Comparison of ENCODE assay signal across 13 cellular contexts in genomic region chr10:69494626-69495558, GRCh38. TPM values are rescaled to one million over a fixed set of nuclear protein-coding genes. Genes with fewer than 3 reads are reported as not detected.
A peak's percentile ranks its signal among the peaks of the same experiment; 100 is the strongest.
DNase-seq lines count a peak whose midpoint lies in the region; ATAC-seq and TF ChIP-seq lines count a peak whose summit lies in the region.
"Had no signal": no experiment of that assay in that cellular context is flagged by ENCODE, and none has a peak within 500 bp of the region (broad histone marks: within the 10 kb centered on the region; RNA-seq: fewer than 3 reads in every experiment).

No MANE protein-coding gene starts in this region.

- DNase-seq in Ammon's horn (ENCODE audit: low spot score), result peak; percentile 98
- peak; percentile 43 for DNase-seq in left kidney (ENCODE audit: low read depth, low spot score)
- no peak for DNase-seq in kidney glomerular epithelial cell (lab: John Stamatoyannopoulos, UW)
- no peak for DNase-seq in activated CD8-positive, alpha-beta memory T cell treated with anti-CD3 and anti-CD28 coated beads, Interleukin-2, amount 10 ng/mL, durations not matched to agents 7 days and 5 days
- DNase-seq in NCI-H345 treated with DMSO at 0.1 percent for 48 hours (lab: John Stamatoyannopoulos, UW; ENCODE audit: unreplicated experiment), result no peak
- no peak for DNase-seq in NCI-H2227 (lab: John Stamatoyannopoulos, UW; ENCODE audit: unreplicated experiment)
- DNase-seq: NCI-H2081 treated with DMSO at 0.1 percent for 48 hours had no signal

- H3K27me3 Mint-ChIP-seq in brain, result peaks cover 4% of the 10 kb centered on the region
- no peaks in the 10 kb centered on the region for H3K27me3 Mint-ChIP-seq in activated CD8-positive, alpha-beta memory T cell treated with anti-CD3 and anti-CD28 coated beads, Interleukin-2, amount 10 ng/mL, durations not matched to agents 7 days and 5 days

- peak overlapping the region; percentile 84 for H3K27ac ChIP-seq in rectal smooth muscle tissue (ENCODE audit: low read depth, low read length)
- H3K27ac ChIP-seq: KMS-11, tibial artery had no signal

- no peak overlapping the region for H3K9ac ChIP-seq in rectal smooth muscle tissue (ENCODE audit: low read length)
- H3K9ac ChIP-seq: KMS-11 had no signal

- peaks cover 4% of the 10 kb centered on the region for H3K36me3 ChIP-seq in rectal smooth muscle tissue (ENCODE audit: control insufficient read depth, insufficient read depth, low read length)
- H3K36me3 ChIP-seq: tibial artery had no signal

- CTCF ChIA-PET in activated CD8-positive, alpha-beta memory T cell treated with anti-CD3 and anti-CD28 coated beads, Interleukin-2, amount 10 ng/mL, durations not matched to agents 7 days and 5 days (lab: Charles Lee), result no interaction called here

- H3K27ac Mint-ChIP-seq in brain, result peak overlapping the region; percentile 6 to 93 (median 68)
- H3K27ac Mint-ChIP-seq in activated CD8-positive, alpha-beta memory T cell treated with anti-CD3 and anti-CD28 coated beads, Interleukin-2, amount 10 ng/mL, durations not matched to agents 7 days and 5 days, result no peak overlapping the region

- H3K4me1 ChIP-seq in rectal smooth muscle tissue (ENCODE audit: control insufficient read depth, insufficient read depth, low read length), result peaks cover 64% of the 10 kb centered on the region

- H3K9me3 Mint-ChIP-seq in brain, result peaks cover 0 to 2% (median 0%) of the 10 kb centered on the region in 5 experiments
- no peaks in the 10 kb centered on the region for H3K9me3 Mint-ChIP-seq in activated CD8-positive, alpha-beta memory T cell treated with anti-CD3 and anti-CD28 coated beads, Interleukin-2, amount 10 ng/mL, durations not matched to agents 7 days and 5 days (ENCODE audit: low read depth)

- H3K4me1 Mint-ChIP-seq in brain, result peaks cover 56% of the 10 kb centered on the region
- H3K4me1 Mint-ChIP-seq in activated CD8-positive, alpha-beta memory T cell treated with anti-CD3 and anti-CD28 coated beads, Interleukin-2, amount 10 ng/mL, durations not matched to agents 7 days and 5 days, result peaks cover 3% of the 10 kb centered on the region

- TF ChIP-seq CTCF in brain (conservative IDR thresholded peaks at IDR 0.05), result no peak

- no peak for ATAC-seq in activated CD8-positive, alpha-beta memory T cell treated with anti-CD3 and anti-CD28 coated beads, Interleukin-2, amount 10 ng/mL, durations not matched to agents 7 days and 5 days
- ATAC-seq: activated CD4-positive, CD25-positive, alpha-beta regulatory T cell treated with anti-CD3 and anti-CD28 coated beads, Interleukin-2, amount 50 U/mL, for 24 hours; SK-N-SH treated with all-trans-retinoic acid at 6 μM for 48 hours had no signal

- peak overlapping the region in 1 of 5 experiments; percentile 46 for H3K4me3 Mint-ChIP-seq in brain
- H3K4me3 Mint-ChIP-seq in activated CD8-positive, alpha-beta memory T cell treated with anti-CD3 and anti-CD28 coated beads, Interleukin-2, amount 10 ng/mL, durations not matched to agents 7 days and 5 days, result no peak overlapping the region

- peaks cover 5% of the 10 kb centered on the region for H3K36me3 Mint-ChIP-seq in brain
- H3K36me3 Mint-ChIP-seq in activated CD8-positive, alpha-beta memory T cell treated with anti-CD3 and anti-CD28 coated beads, Interleukin-2, amount 10 ng/mL, durations not matched to agents 7 days and 5 days, result no peaks in the 10 kb centered on the region

- H3K27me3 ChIP-seq in rectal smooth muscle tissue (ENCODE audit: control insufficient read depth, insufficient read depth, low read length), result no peaks in the 10 kb centered on the region
- H3K27me3 ChIP-seq: tibial artery had no signal

- H3K4me3 ChIP-seq in rectal smooth muscle tissue (ENCODE audit: low read length), result no peak overlapping the region
- H3K4me3 ChIP-seq: tibial artery had no signal

RNA-seq across cellular contexts. Expression of gene TSPAN15, which starts 43.6 kb away (rescaled TPM):
- 38.4 TPM for polyA plus RNA-seq in brain (ENCODE audit: insufficient read depth, low read depth, low replicate concordance)
- total RNA-seq in activated CD8-positive, alpha-beta memory T cell treated with anti-CD3 and anti-CD28 coated beads, Interleukin-2, amount 10 ng/mL, durations not matched to agents 7 days and 5 days, result 1 to 10 TPM; 2.5 to 4.2 TPM

Comparison
In these comparisons a context has a peak if more than half of its experiments do, and no peak if none do; other contexts are left out.
1. DNase-seq: peak in Ammon's horn (single experiment) and left kidney (single experiment); none in kidney glomerular epithelial cell (single experiment), activated CD8-positive, alpha-beta memory T cell treated with anti-CD3 and anti-CD28 coated beads, Interleukin-2, amount 10 ng/mL, durations not matched to agents 7 days and 5 days (single experiment), NCI-H345 treated with DMSO at 0.1 percent for 48 hours (single experiment) and NCI-H2227 (single experiment).